ENCODE assay signal across 9 cellular contexts in genomic region chr3:129485681-129486056, GRCh38. TPM values are rescaled to one million over a fixed set of nuclear protein-coding genes. Genes with fewer than 3 reads are reported as not detected.
DNase-seq lines count a peak whose midpoint lies in the region; ATAC-seq, FAIRE-seq and TF ChIP-seq lines count a peak whose summit lies in the region.
"Had no signal": no experiment of that assay in that cellular context is flagged by ENCODE, and none has a peak within 500 bp of the region (broad histone marks: within the 10 kb centered on the region; RNA-seq: fewer than 3 reads in every experiment).

No MANE protein-coding gene starts in this region.

- H3K27ac ChIP-seq in body of pancreas, result peak overlapping the region in 2 of 4 donors; percentile 21 to 64
- peak overlapping the region; percentile 68 for H3K27ac ChIP-seq in right cardiac atrium (ENCODE audit: low read length)
- H3K27ac ChIP-seq in skin epidermis, result peak overlapping the region in 18 of 21 experiments; percentile 14 to 82 (median 68)
- no peak overlapping the region for H3K27ac ChIP-seq in SK-N-SH (ENCODE audit: low read depth in 2 of 2, low read length in 1 of 2)
- no peak overlapping the region for H3K27ac ChIP-seq in WERI-Rb-1

- intact Hi-C loops in body of pancreas (cut with DNase I), result loop anchor here (5.0 to 10.0 kb wide), 3 partner anchors 129 to 447 kb away; no protein-coding TSS in a partner anchor
- intact Hi-C loops in right cardiac atrium (cut with DNase I), result loop anchor here in 3 of 4 donors (5.0 to 10.0 kb wide), 2 partner anchors 339 to 342 kb away; no protein-coding TSS in a partner anchor
- intact Hi-C loops in Calu3 (cut with micrococcal nuclease; ENCODE audit: unreplicated experiment), result no loop called here

- H3K4me3 Mint-ChIP-seq in Calu3 (ENCODE audit: low read depth, unreplicated experiment), result no peak overlapping the region
- H3K4me3 Mint-ChIP-seq: naive B cell had no signal

- no peaks in the 10 kb centered on the region for H3K9me3 ChIP-seq in body of pancreas
- H3K9me3 ChIP-seq in right cardiac atrium (ENCODE audit: control insufficient read depth, low read length), result no peaks in the 10 kb centered on the region
- H3K9me3 ChIP-seq in SK-N-SH, result no peaks in the 10 kb centered on the region
- no peaks in the 10 kb centered on the region for H3K9me3 ChIP-seq in WERI-Rb-1 (ENCODE audit: severe bottlenecking)

- H3K27me3 ChIP-seq in body of pancreas, result no peaks in the 10 kb centered on the region
- no peaks in the 10 kb centered on the region for H3K27me3 ChIP-seq in right cardiac atrium (ENCODE audit: control insufficient read depth, insufficient read depth)
- H3K27me3 ChIP-seq in SK-N-SH (ENCODE audit: insufficient read depth), result no peaks in the 10 kb centered on the region
- no peaks in the 10 kb centered on the region for H3K27me3 ChIP-seq in WERI-Rb-1 (ENCODE audit: insufficient read depth, low read depth, severe bottlenecking)

- H3K9me2 ChIP-seq in SK-N-SH, result no peaks in the 10 kb centered on the region

- TF ChIP-seq RAD21 in SK-N-SH (IDR thresholded peaks at IDR 0.05; ENCODE audit: low read length), result no peak

- POLR2A ChIA-PET in SK-N-SH (lab: Yijun Ruan, JAX), result no interaction called here

- TF ChIP-seq CTCF in body of pancreas (IDR thresholded peaks at IDR 0.05), result no peak
- TF ChIP-seq CTCF in SK-N-SH (IDR thresholded peaks at IDR 0.05), result no peak
- TF ChIP-seq CTCF in Calu3 (IDR thresholded peaks at IDR 0.05; ENCODE audit: unreplicated experiment), result no peak
- no peak for TF ChIP-seq CTCF in WERI-Rb-1 (IDR thresholded peaks at IDR 0.05; ENCODE audit: low read depth, low read length)

- TF ChIP-seq EP300 in SK-N-SH (IDR thresholded peaks at IDR 0.05; ENCODE audit: borderline replicate concordance in 1 of 2, low read depth in 1 of 2, low read length in 1 of 2), result no peak

- H3K9me3 Mint-ChIP-seq in Calu3 (ENCODE audit: low read depth, unreplicated experiment), result no peaks in the 10 kb centered on the region
- H3K9me3 Mint-ChIP-seq: naive B cell had no signal

- TF ChIP-seq POLR2A in H54 (IDR thresholded peaks at IDR 0.05; ENCODE audit: low read depth, low read length), result no peak
- no peak for TF ChIP-seq POLR2A in body of pancreas (IDR thresholded peaks at IDR 0.05)

- DNase-seq in H54 (ENCODE audit: insufficient read length, low spot score), result peak; percentile 78
- DNase-seq in body of pancreas, result peak; percentile 48 to 85 (median 58)
- peak; percentile 92 to 93 (median 93) for DNase-seq in right cardiac atrium
- DNase-seq in SK-N-SH, result no peak
- DNase-seq in Calu3, result no peak
- no peak for DNase-seq in WERI-Rb-1
- DNase-seq: naive B cell had no signal

- BruUV-seq in Calu3 (replicated peaks; lab: Mats Ljungman, UMichigan), result no TSS peak

- H3K4me2 ChIP-seq in SK-N-SH, result no peak overlapping the region

- H3K27ac Mint-ChIP-seq in Calu3 (ENCODE audit: unreplicated experiment), result no peak overlapping the region

- H2AFZ ChIP-seq in SK-N-SH (ENCODE audit: low read depth), result no peak overlapping the region

- H3F3A ChIP-seq in SK-N-SH (replicated peaks; ENCODE audit: insufficient read depth), result peaks cover 4% of the 10 kb centered on the region

- no peak for FAIRE-seq in H54 (lab: Jason Lieb, UNC)

- no peaks in the 10 kb centered on the region for H3K4me1 Mint-ChIP-seq in Calu3 (ENCODE audit: low read depth, unreplicated experiment)
- H3K4me1 Mint-ChIP-seq: naive B cell had no signal

- WGBS in body of pancreas, 2 donors, result 67 to 72% methylated on average over 8 of the region's 8 CpGs
- 38% methylated on average over 8 of the region's 8 CpGs for WGBS in right cardiac atrium
- 89% methylated on average over 8 of the region's 8 CpGs for WGBS in SK-N-SH (ENCODE audit: low lambda C conversion rate)

- CTCF ChIA-PET in SK-N-SH (lab: Yijun Ruan, JAX) (interaction anchor here (1.1 to 1.5 kb wide), 2 partner anchors 344 kb away, joined by 4 to 6 read pairs; no protein-coding TSS in a partner anchor), Calu3 (lab: Charles Lee) (interaction anchor here (0.6 kb wide), 1 partner anchor 110 kb away, joined by 3 read pairs; no protein-coding TSS in a partner anchor)

- no peak overlapping the region for H3K9ac ChIP-seq in SK-N-SH

- H3K4me3 ChIP-seq in body of pancreas (no peak overlapping the region), right cardiac atrium (ENCODE audit: low read length) (no peak overlapping the region), skin epidermis (no peak overlapping the region), SK-N-SH (ENCODE audit: low read depth in 2 of 2, low read length in 1 of 2) (no peak overlapping the region), WERI-Rb-1 (ENCODE audit: low read depth, low read length) (no peak overlapping the region)

- peaks cover 4 to 8% of the 10 kb centered on the region in 2 donors for H3K36me3 ChIP-seq in body of pancreas (replicated peaks in 1 of 2; ENCODE audit: insufficient read depth in 1 of 2, low read depth in 2 of 2)
- H3K36me3 ChIP-seq in SK-N-SH (replicated peaks in 1 of 2; ENCODE audit: control insufficient read depth in 1 of 2, insufficient read depth in 2 of 2, low read length in 1 of 2), result peaks cover 5 to 18% of the 10 kb centered on the region in 2 experiments
- H3K36me3 ChIP-seq in WERI-Rb-1, result peaks cover 17% of the 10 kb centered on the region

- no peaks in the 10 kb centered on the region for H3K36me3 Mint-ChIP-seq in Calu3 (ENCODE audit: insufficient read depth, unreplicated experiment)

- H3K27me3 Mint-ChIP-seq in Calu3 (ENCODE audit: unreplicated experiment), result no peaks in the 10 kb centered on the region
- H3K27me3 Mint-ChIP-seq: naive B cell had no signal

- H3K4me1 ChIP-seq in body of pancreas (peaks cover 4% of the 10 kb centered on the region), right cardiac atrium (ENCODE audit: control insufficient read depth, insufficient read depth, low read length) (peaks cover 9% of the 10 kb centered on the region), SK-N-SH (ENCODE audit: control insufficient read depth in 1 of 2, insufficient read depth in 2 of 2, low read depth in 1 of 2, low read length in 1 of 2) (peaks cover 0 to 11% of the 10 kb centered on the region in 2 experiments; a peak in 2 of 4 replicates)

- no peaks in the 10 kb centered on the region for H3K79me2 ChIP-seq in SK-N-SH (ENCODE audit: insufficient read depth)

- no peaks in the 10 kb centered on the region for H4K20me1 ChIP-seq in SK-N-SH (ENCODE audit: insufficient read depth)

- peak; percentile 54 for ATAC-seq in body of pancreas
- peak; percentile 67 to 75 for ATAC-seq in right cardiac atrium
- no peak for ATAC-seq in GM19395 (IDR thresholded peaks at IDR 0.05; ENCODE audit: unreplicated experiment)

TF ChIP-seq in SK-N-SH, 30 proteins besides CTCF, POLR2A, EP300 and RAD21 (continues in another document):
- TF ChIP-seq MAX (IDR thresholded peaks at IDR 0.05; ENCODE audit: low read depth) (no peak), POLR2AphosphoS5 (IDR thresholded peaks at IDR 0.05; ENCODE audit: low read depth, low read length) (no peak), FOXJ3 (CRISPR knock-in tag; IDR thresholded peaks at IDR 0.05) (no peak)

RNA-seq across cellular contexts. Expression of gene RHO, which starts 42.8 kb away (rescaled TPM):
- total RNA-seq in body of pancreas (not detected), right cardiac atrium (not detected), Calu3 (2022) (not detected in 2 replicates)
- polyA plus RNA-seq in right cardiac atrium (not detected), SK-N-SH (2012; rRNA removed) (not detected in 2 replicates)
- polyA plus RNA-seq in SK-N-SH (2012; cell fraction: cytosol; rRNA removed), result not detected in 2 replicates
- polyA plus RNA-seq in SK-N-SH (2012; cell fraction: nucleus; rRNA removed), result not detected in 2 replicates

RNA-seq across cellular contexts. Expression of gene IFT122, which starts 45.6 kb away (rescaled TPM):
- total RNA-seq in body of pancreas (10 to 100 TPM; 10.5 to 34.8 TPM), right cardiac atrium (10 to 100 TPM; 30.7 to 46.4 (median 35.9) TPM), Calu3 (2022) (33.5 and 35.5 TPM in 2 replicates)
- polyA plus RNA-seq in right cardiac atrium (17.7 TPM), SK-N-SH (2012; rRNA removed) (20.1 and 20.8 TPM in 2 replicates)
- polyA plus RNA-seq in SK-N-SH (2012; cell fraction: cytosol; rRNA removed), result 9.0 and 11.9 TPM in 2 replicates
- 60.6 and 73.3 TPM in 2 replicates for polyA plus RNA-seq in SK-N-SH (2012; cell fraction: nucleus; rRNA removed)

RNA-seq across cellular contexts. Expression of gene MBD4, which starts 45.9 kb away (rescaled TPM):
- 10 to 100 TPM; 18.7 to 23.1 TPM for total RNA-seq in body of pancreas
- 10 to 100 TPM; 25.3 to 52.1 (median 25.7) TPM for total RNA-seq in right cardiac atrium
- 17.5 TPM for polyA plus RNA-seq in right cardiac atrium
- polyA plus RNA-seq in SK-N-SH (2012; rRNA removed), result 11.1 and 11.7 TPM in 2 replicates
- polyA plus RNA-seq in SK-N-SH (2012; cell fraction: cytosol; rRNA removed), result 10.3 and 12.7 TPM in 2 replicates
- polyA plus RNA-seq in SK-N-SH (2012; cell fraction: nucleus; rRNA removed), result 32.7 and 35.4 TPM in 2 replicates
- total RNA-seq in Calu3 (2022), result 49.8 and 52.3 TPM in 2 replicates

RNA-seq across cellular contexts. Expression of gene EFCAB12, which starts 57.2 kb away (rescaled TPM):
- total RNA-seq in body of pancreas, result 1 to 10 TPM in 1 of 2 donors, under 1 TPM in 1; under 0.01 to 1.3 TPM
- total RNA-seq in right cardiac atrium, result under 1 TPM; 0.34 to 0.72 (median 0.42) TPM
- 0.29 TPM for polyA plus RNA-seq in right cardiac atrium
- polyA plus RNA-seq in SK-N-SH (2012; rRNA removed), result 0.26 and 0.38 TPM in 2 replicates
- polyA plus RNA-seq in SK-N-SH (2012; cell fraction: cytosol; rRNA removed), result 0.04 and 0.09 TPM in 2 replicates
- polyA plus RNA-seq in SK-N-SH (2012; cell fraction: nucleus; rRNA removed), result 1.7 and 1.8 TPM in 2 replicates
- total RNA-seq in Calu3 (2022), result 0.42 and 0.54 TPM in 2 replicates

RNA-seq across cellular contexts. Expression of gene H1-8, which starts 57.3 kb away (rescaled TPM):
- total RNA-seq in body of pancreas (not detected), right cardiac atrium (not detected), Calu3 (2022) (not detected in 2 replicates)
- polyA plus RNA-seq in right cardiac atrium (not detected), SK-N-SH (2012; rRNA removed) (not detected in 2 replicates)
- polyA plus RNA-seq in SK-N-SH (2012; cell fraction: cytosol; rRNA removed), result not detected in 2 replicates
- polyA plus RNA-seq in SK-N-SH (2012; cell fraction: nucleus; rRNA removed), result not detected in 2 replicates

Comparison
In these comparisons a context has a peak if more than half of its experiments do, and no peak if none do; other contexts are left out.
1. DNase-seq: peak in H54 (single experiment), body of pancreas (4 of 4) and right cardiac atrium (3 of 3); none in SK-N-SH (single experiment), Calu3 (single experiment) and WERI-Rb-1 (single experiment).
2. H3K27ac ChIP-seq: peak in right cardiac atrium (single experiment) and skin epidermis (18 of 21); none in SK-N-SH (0 of 2) and WERI-Rb-1 (single experiment).